In genomic region chr1:109655624-109656519, GRCh38 we compare ENCODE assay signal across 8 cellular contexts. TPM values are rescaled to one million over a fixed set of nuclear protein-coding genes. Genes with fewer than 3 reads are reported as not detected.
A peak's percentile ranks its signal among the peaks of the same experiment; 100 is the strongest.
DNase-seq lines count a peak whose midpoint lies in the region; ATAC-seq and TF ChIP-seq lines count a peak whose summit lies in the region.

TSS of gene GSTM4 (plus strand) at chr1:109656099. CDS start at chr1:109656390, 291 bp downstream.

- peak within 1 kb of the TSS; percentile 82 for H3K4me3 Mint-ChIP-seq in activated CD8-positive, alpha-beta T cell treated with anti-CD3 and anti-CD28 coated beads, Interleukin-2, amount 10 ng/mL, durations not matched to agents 7 days and 5 days

- DNase-seq in AG10803 (ENCODE audit: low read depth) (peak; percentile 71), NCI-H774 (lab: John Stamatoyannopoulos, UW) (peak; percentile 24), medulla oblongata (ENCODE audit: extremely low spot score) (peak; percentile 68)
- peak; percentile 77 for DNase-seq in activated CD8-positive, alpha-beta T cell treated with anti-CD3 and anti-CD28 coated beads, Interleukin-2, amount 10 ng/mL, durations not matched to agents 7 days and 5 days
- peak; percentile 49 for DNase-seq in effector CD8-positive, alpha-beta T cell (lab: John Stamatoyannopoulos, UW)
- DNase-seq in stimulated activated CD4-positive, alpha-beta T cell treated with anti-CD3 and anti-CD28 coated beads, TNF-alpha, amount 100 ng/mL, for 48 hours (ENCODE audit: low read depth in 3 of 3), result peak; percentile 46 to 69 (median 48)

- H3K36me3 Mint-ChIP-seq in activated CD8-positive, alpha-beta T cell treated with anti-CD3 and anti-CD28 coated beads, Interleukin-2, amount 10 ng/mL, durations not matched to agents 7 days and 5 days (ENCODE audit: low read depth), result no peaks in the 10 kb centered on the region

- TF ChIP-seq CTCF in AG10803 (conservative IDR thresholded peaks at IDR 0.05; ENCODE audit: low read length), result peak; percentile 31

- H3K4me3 ChIP-seq in AG10803 (ENCODE audit: low read length), result peak within 1 kb of the TSS; percentile 76

- CTCF ChIA-PET in activated CD8-positive, alpha-beta T cell treated with anti-CD3 and anti-CD28 coated beads, Interleukin-2, amount 10 ng/mL, durations not matched to agents 7 days and 5 days (lab: Charles Lee), result interaction anchor here (0.6 to 4.2 kb wide), 13 partner anchors 12 to 329 kb away, joined by 3 to 41 read pairs (median 3); partner anchors contain the start of genes AHCYL1, GNAI3 and GSTM1

- peaks cover 28% of the 10 kb centered on the region for H3K27me3 Mint-ChIP-seq in activated CD8-positive, alpha-beta T cell treated with anti-CD3 and anti-CD28 coated beads, Interleukin-2, amount 10 ng/mL, durations not matched to agents 7 days and 5 days (ENCODE audit: low read depth)

- H3K9me3 Mint-ChIP-seq in activated CD8-positive, alpha-beta T cell treated with anti-CD3 and anti-CD28 coated beads, Interleukin-2, amount 10 ng/mL, durations not matched to agents 7 days and 5 days (ENCODE audit: insufficient read depth), result no peaks in the 10 kb centered on the region

- H3K4me1 Mint-ChIP-seq in activated CD8-positive, alpha-beta T cell treated with anti-CD3 and anti-CD28 coated beads, Interleukin-2, amount 10 ng/mL, durations not matched to agents 7 days and 5 days (ENCODE audit: low read depth), result peaks cover 17% of the 10 kb centered on the region

- ATAC-seq in GM18870 (IDR thresholded peaks at IDR 0.05; ENCODE audit: unreplicated experiment) (peak; percentile 83), HG03103 (IDR thresholded peaks at IDR 0.05; ENCODE audit: low read depth, unreplicated experiment) (peak; percentile 74)
- ATAC-seq in activated CD8-positive, alpha-beta T cell treated with anti-CD3 and anti-CD28 coated beads, Interleukin-2, amount 10 ng/mL, durations not matched to agents 7 days and 5 days, result peak; percentile 97

- H3K27ac Mint-ChIP-seq in activated CD8-positive, alpha-beta T cell treated with anti-CD3 and anti-CD28 coated beads, Interleukin-2, amount 10 ng/mL, durations not matched to agents 7 days and 5 days, result peak within 1 kb of the TSS; percentile 87

- POLR2A ChIA-PET in activated CD8-positive, alpha-beta T cell treated with anti-CD3 and anti-CD28 coated beads, Interleukin-2, amount 10 ng/mL, durations not matched to agents 7 days and 5 days (lab: Charles Lee), result interaction anchor here (0.7 to 1.3 kb wide), 3 partner anchors 14 to 135 kb away, joined by 3 to 5 read pairs (median 4); partner anchors contain the start of gene GSTM1

RNA-seq across cellular contexts. Expression of gene GSTM4, which starts in this region (rescaled TPM):
- total RNA-seq in activated CD8-positive, alpha-beta T cell treated with anti-CD3 and anti-CD28 coated beads, Interleukin-2, amount 10 ng/mL, durations not matched to agents 7 days and 5 days, result 10 to 100 TPM; 17.0 to 18.5 TPM

Comparison
In these comparisons a context has a peak if more than half of its experiments do, and no peak if none do; other contexts are left out.
1. Peak in every context shown above with its lines: DNase-seq, ATAC-seq and H3K4me3 ChIP-seq.
2. DNase-seq: peak in every context shown above with its lines; median percentile 77 in activated CD8-positive, alpha-beta T cell treated with anti-CD3 and anti-CD28 coated beads, Interleukin-2, amount 10 ng/mL, durations not matched to agents 7 days and 5 days; 71 in AG10803; 68 in medulla oblongata; 49 in effector CD8-positive, alpha-beta T cell; 48 in stimulated activated CD4-positive, alpha-beta T cell treated with anti-CD3 and anti-CD28 coated beads, TNF-alpha, amount 100 ng/mL, for 48 hours; 24 in NCI-H774.